Comparison of ENCODE assay signal across 10 cellular contexts in genomic region chr12:48165089-48166031, GRCh38. TPM values are rescaled to one million over a fixed set of nuclear protein-coding genes. Genes with fewer than 3 reads are reported as not detected.
DNase-seq lines count a peak whose midpoint lies in the region; ATAC-seq and TF ChIP-seq lines count a peak whose summit lies in the region.
"Had no signal": no experiment of that assay in that cellular context is flagged by ENCODE, and none has a peak within 500 bp of the region (broad histone marks: within the 10 kb centered on the region; RNA-seq: fewer than 3 reads in every experiment).

No MANE protein-coding gene starts in this region.

- H3K27ac ChIP-seq in cardiac muscle cell (no peak overlapping the region), gastrocnemius medialis (peak overlapping the region; percentile 86 to 98 (median 90))
- H3K27ac ChIP-seq: BLaER1 had no signal

- DNase-seq in NCI-H1436 (lab: John Stamatoyannopoulos, UW) (peak; percentile 58), NCI-H1436 treated with DMSO at 0.1 percent for 48 hours (lab: John Stamatoyannopoulos, UW) (no peak), NT2/D1 (ENCODE audit: low read depth, low spot score) (peak; percentile 52), cardiac muscle cell (ENCODE audit: low read depth in 1 of 2, low spot score in 1 of 2) (peak; percentile 70 to 75), gastrocnemius medialis (no peak)
- DNase-seq in activated naive CD4-positive, alpha-beta T cell treated with anti-CD3 and anti-CD28 coated beads, Interleukin-2, amount 50 U/mL, for 72 hours (ENCODE audit: low spot score in 2 of 2), result peak in 1 of 2 donors; percentile 63

- H3K36me3 ChIP-seq in NT2/D1 (ENCODE audit: insufficient read depth, insufficient read length, low read length) (no peaks in the 10 kb centered on the region), cardiac muscle cell (no peaks in the 10 kb centered on the region), gastrocnemius medialis (no peaks in the 10 kb centered on the region)
- H3K36me3 ChIP-seq: BLaER1 had no signal

- H3K4me1 ChIP-seq in NT2/D1 (ENCODE audit: insufficient read depth, insufficient read length), result no peaks in the 10 kb centered on the region
- no peaks in the 10 kb centered on the region for H3K4me1 ChIP-seq in cardiac muscle cell (ENCODE audit: low read depth)
- peaks cover 26 to 44% of the 10 kb centered on the region in 2 donors for H3K4me1 ChIP-seq in gastrocnemius medialis
- H3K4me1 ChIP-seq: BLaER1 had no signal

- intact Hi-C loops in gastrocnemius medialis (cut with DNase I; ENCODE audit: low total_unique reads), result loop anchor here (1.0 to 10.0 kb wide), 5 partner anchors 33 to 351 kb away; partner anchors contain the start of genes HDAC7 and TMEM106C

- ATAC-seq in HG03442 (IDR thresholded peaks at IDR 0.05; ENCODE audit: unreplicated experiment) (peak; percentile 47), gastrocnemius medialis (peak; percentile 29 to 34), GM21825 (IDR thresholded peaks at IDR 0.05; ENCODE audit: unreplicated experiment) (no peak)
- ATAC-seq in activated naive CD4-positive, alpha-beta T cell treated with anti-CD3 and anti-CD28 coated beads, Interleukin-2, amount 50 U/mL, for 72 hours, result peak; percentile 56 to 66

- TF ChIP-seq CTCF in cardiac muscle cell (IDR thresholded peaks at IDR 0.05; ENCODE audit: low read depth, low read length) (peak; percentile 93), gastrocnemius medialis (IDR thresholded peaks at IDR 0.05 in 4 of 5, conservative IDR thresholded peaks at IDR 0.05 in 1 of 5) (peak; percentile 88 to 94 (median 89))

- no peaks in the 10 kb centered on the region for H3K9me3 Mint-ChIP-seq in activated naive CD4-positive, alpha-beta T cell treated with anti-CD3 and anti-CD28 coated beads, Interleukin-2, amount 50 U/mL, for 72 hours

- no peak for TF ChIP-seq POLR2A in gastrocnemius medialis (IDR thresholded peaks at IDR 0.05)

- H3K9me3 ChIP-seq in NT2/D1 (ENCODE audit: insufficient read depth, low read length), result no peaks in the 10 kb centered on the region
- no peaks in the 10 kb centered on the region for H3K9me3 ChIP-seq in cardiac muscle cell (ENCODE audit: low read depth)
- H3K9me3 ChIP-seq in gastrocnemius medialis, result no peaks in the 10 kb centered on the region
- H3K9me3 ChIP-seq: BLaER1 had no signal

- H3K27ac Mint-ChIP-seq in activated naive CD4-positive, alpha-beta T cell treated with anti-CD3 and anti-CD28 coated beads, Interleukin-2, amount 50 U/mL, for 72 hours, result no peak overlapping the region

- no peak overlapping the region for H3K4me3 ChIP-seq in NT2/D1 (ENCODE audit: insufficient read length, low read depth)
- H3K4me3 ChIP-seq in cardiac muscle cell, result no peak overlapping the region
- no peak overlapping the region for H3K4me3 ChIP-seq in gastrocnemius medialis
- H3K4me3 ChIP-seq: BLaER1 had no signal

- in situ Hi-C loops in gastrocnemius medialis (cut with MboI; ENCODE audit: low sequenced_read_pairs in 4 of 4), result loop anchor here in 3 of 4 donors (5.0 to 10.0 kb wide), 3 partner anchors 63 to 83 kb away; no protein-coding TSS in a partner anchor

- H3K27me3 ChIP-seq in NT2/D1 (ENCODE audit: insufficient read depth, insufficient read length) (no peaks in the 10 kb centered on the region), cardiac muscle cell (no peaks in the 10 kb centered on the region), gastrocnemius medialis (no peaks in the 10 kb centered on the region)
- H3K27me3 ChIP-seq: BLaER1 had no signal

- no peaks in the 10 kb centered on the region for H3K36me3 Mint-ChIP-seq in activated naive CD4-positive, alpha-beta T cell treated with anti-CD3 and anti-CD28 coated beads, Interleukin-2, amount 50 U/mL, for 72 hours

- H3K9ac ChIP-seq in NT2/D1 (ENCODE audit: insufficient read length, low read depth), result no peak overlapping the region
- H3K9ac ChIP-seq: BLaER1 had no signal

RNA-seq across cellular contexts. Expression of gene ASB8, which starts 8.0 kb away (rescaled TPM):
- total RNA-seq in activated naive CD4-positive, alpha-beta T cell treated with anti-CD3 and anti-CD28 coated beads, Interleukin-2, amount 50 U/mL, for 72 hours, result 10 to 100 TPM; 30.7 to 45.3 TPM
- 41.2 and 47.9 TPM in 2 replicates for total RNA-seq in cardiac muscle cell
- polyA plus RNA-seq in cardiac muscle cell, result 53.0 and 62.0 TPM in 2 replicates
- total RNA-seq in gastrocnemius medialis, result 100 to 1,000 TPM; 134 to 359 (median 210) TPM

RNA-seq across cellular contexts. Expression of gene CCDC184, which starts 18.1 kb away (rescaled TPM):
- total RNA-seq in activated naive CD4-positive, alpha-beta T cell treated with anti-CD3 and anti-CD28 coated beads, Interleukin-2, amount 50 U/mL, for 72 hours, result under 1 TPM; 0.25 to 0.64 TPM
- 0.45 and 1.7 TPM in 2 replicates for total RNA-seq in cardiac muscle cell
- polyA plus RNA-seq in cardiac muscle cell, result not detected in 2 replicates
- total RNA-seq in gastrocnemius medialis, result 1 to 10 TPM in 2 of 4 donors, under 1 TPM in 2; 0.38 to 2.0 (median 1.1) TPM

RNA-seq across cellular contexts. Expression of gene OR10AD1, which starts 37.7 kb away (rescaled TPM):
- total RNA-seq in activated naive CD4-positive, alpha-beta T cell treated with anti-CD3 and anti-CD28 coated beads, Interleukin-2, amount 50 U/mL, for 72 hours, result not detected
- total RNA-seq in cardiac muscle cell (not detected in 2 replicates), gastrocnemius medialis (not detected)
- not detected in 2 replicates for polyA plus RNA-seq in cardiac muscle cell
- polyA plus RNA-seq: adipose tissue had no signal

RNA-seq across cellular contexts. Expression of gene PFKM, which starts 46.2 kb away (rescaled TPM):
- 10 to 100 TPM; 80.3 to 81.3 TPM for total RNA-seq in activated naive CD4-positive, alpha-beta T cell treated with anti-CD3 and anti-CD28 coated beads, Interleukin-2, amount 50 U/mL, for 72 hours
- total RNA-seq in cardiac muscle cell, result 118 and 152 TPM in 2 replicates
- 148 and 163 TPM in 2 replicates for polyA plus RNA-seq in cardiac muscle cell
- 1,000 to 10,000 TPM in 1 of 4 donors, 100 to 1,000 TPM in 3; 341 to 1,022 (median 763) TPM for total RNA-seq in gastrocnemius medialis

RNA-seq across cellular contexts. Expression of gene SENP1, which starts 59.5 kb away (rescaled TPM):
- total RNA-seq in activated naive CD4-positive, alpha-beta T cell treated with anti-CD3 and anti-CD28 coated beads, Interleukin-2, amount 50 U/mL, for 72 hours, result 10 to 100 TPM; 39.9 to 69.8 TPM
- total RNA-seq in cardiac muscle cell (13.2 and 20.4 TPM in 2 replicates), gastrocnemius medialis (10 to 100 TPM in 3 of 4 donors, 1 to 10 TPM in 1; 8.7 to 19.1 (median 13.1) TPM)
- polyA plus RNA-seq in cardiac muscle cell, result 16.7 and 17.1 TPM in 2 replicates

Comparison
In these comparisons a context has a peak if more than half of its experiments do, and no peak if none do; other contexts are left out.
1. DNase-seq: peak in NCI-H1436 (single experiment), NT2/D1 (single experiment) and cardiac muscle cell (2 of 2); none in NCI-H1436 treated with DMSO at 0.1 percent for 48 hours (single experiment) and gastrocnemius medialis (0 of 2).